11 cellular contexts compared by ENCODE assay signal in genomic region chr7:131288446-131288845, GRCh38.
"Had no signal": no experiment of that assay in that cellular context is flagged by ENCODE, and none has a peak within 500 bp of the region (broad histone marks: within the 10 kb centered on the region; RNA-seq: fewer than 3 reads in every experiment).

No MANE protein-coding gene starts in this region.

- DNase-seq: cerebellar nuclear complex; effector memory CD8-positive, alpha-beta T cell; foreskin melanocyte; immature natural killer cell; mucosa of descending colon; naive thymus-derived CD8-positive, alpha-beta T cell; posterior cingulate gyrus; small intestine; stimulated activated CD4-positive, alpha-beta T cell treated with anti-CD3 and anti-CD28 coated beads, Interleukin-12 subunit alpha, Interleukin-12 subunit beta, amount 100 ng/mL, for 4 hours; stimulated activated naive CD4-positive, alpha-beta T cell; thyroid gland had no signal

- H3K9me3 ChIP-seq: mucosa of descending colon, thyroid gland had no signal

- H3K4me3 ChIP-seq: mucosa of descending colon, thyroid gland had no signal

- ATAC-seq: effector memory CD8-positive, alpha-beta T cell; mucosa of descending colon; naive thymus-derived CD8-positive, alpha-beta T cell had no signal

- H3K36me3 ChIP-seq: thyroid gland had no signal

- H3K27me3 ChIP-seq: thyroid gland had no signal

- H3K27ac ChIP-seq: thyroid gland had no signal
